8 cellular contexts compared by ENCODE assay signal in the genomic region with DNA sequence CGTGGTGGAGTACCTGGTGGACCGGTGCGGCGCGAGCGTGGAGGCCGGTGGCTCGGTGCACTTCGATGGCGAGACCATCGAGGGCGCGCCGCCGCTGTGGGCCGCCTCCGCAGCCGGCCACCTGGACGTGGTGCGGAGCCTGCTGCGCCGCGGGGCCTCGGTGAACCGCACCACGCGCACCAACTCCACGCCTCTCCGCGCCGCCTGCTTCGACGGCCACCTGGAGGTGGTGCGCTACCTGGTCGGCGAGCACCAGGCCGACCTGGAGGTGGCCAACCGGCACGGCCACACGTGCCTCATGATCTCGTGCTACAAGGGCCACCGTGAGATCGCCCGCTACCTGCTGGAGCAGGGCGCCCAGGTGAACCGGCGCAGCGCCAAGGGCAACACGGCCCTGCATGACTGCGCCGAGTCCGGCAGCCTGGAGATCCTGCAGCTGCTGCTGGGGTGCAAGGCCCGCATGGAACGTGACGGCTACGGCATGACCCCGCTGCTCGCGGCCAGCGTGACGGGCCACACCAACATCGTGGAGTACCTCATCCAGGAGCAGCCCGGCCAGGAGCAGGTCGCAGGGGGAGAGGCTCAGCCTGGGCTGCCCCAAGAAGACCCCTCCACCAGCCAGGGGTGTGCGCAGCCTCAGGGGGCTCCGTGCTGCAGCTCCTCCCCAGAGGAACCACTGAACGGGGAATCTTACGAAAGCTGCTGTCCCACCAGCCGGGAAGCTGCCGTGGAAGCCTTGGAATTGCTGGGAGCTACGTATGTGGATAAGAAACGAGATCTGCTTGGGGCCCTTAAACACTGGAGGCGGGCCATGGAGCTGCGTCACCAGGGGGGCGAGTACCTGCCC. TPM values are rescaled to one million over a fixed set of nuclear protein-coding genes. Genes with fewer than 3 reads are reported as not detected.
DNase-seq lines count a peak whose midpoint lies in the region; ATAC-seq, FAIRE-seq and TF ChIP-seq lines count a peak whose summit lies in the region.
"Not testable (repeated sequence)": the region's sequence is repeated elsewhere in the genome, so short reads cannot be mapped to it uniquely, and the experiment has no call there.

No MANE protein-coding gene starts in this region.

- not testable (repeated sequence) for DNase-seq in A673 (ENCODE audit: low spot score); GM23338 (ENCODE audit: low spot score); OCI-LY7 (ENCODE audit: low spot score); bronchial epithelial cell (ENCODE audit: low read depth); skeletal muscle cell (ENCODE audit: low read depth)
- DNase-seq in activated CD8-positive, alpha-beta memory T cell treated with anti-CD3 and anti-CD28 coated beads, Interleukin-2, amount 50 U/mL, for 48 hours = peak; percentile 65

- not testable (repeated sequence) for H3F3A ChIP-seq in GM23338 (replicated peaks; ENCODE audit: low read depth)

- not testable (repeated sequence) for TF ChIP-seq POLR2A in gastroesophageal sphincter (IDR thresholded peaks at IDR 0.05)

- H3K9me2 ChIP-seq in GM23338 (ENCODE audit: insufficient read depth); OCI-LY7 (ENCODE audit: insufficient read depth, low read length): not testable (repeated sequence)

- not testable (repeated sequence) for FAIRE-seq in bronchial epithelial cell (lab: Jason Lieb, UNC)

- peak overlapping the region; percentile 81; the same call in 1 of the 2 replicates for H3K27ac Mint-ChIP-seq in GM23338

- TF ChIP-seq EP300 in gastroesophageal sphincter (IDR thresholded peaks at IDR 0.05) = not testable (repeated sequence)

- not testable (repeated sequence) for H4K20me1 ChIP-seq in GM23338 (replicated peaks; ENCODE audit: insufficient read depth); OCI-LY7 (ENCODE audit: insufficient read depth, low read length)

- not testable (repeated sequence) for H3K9me3 ChIP-seq in A673 (ENCODE audit: low read depth, low read length, poor library complexity, severe bottlenecking); OCI-LY7 (ENCODE audit: low read length); gastroesophageal sphincter; mesodermal cell (ENCODE audit: control insufficient read depth, low read length)

- not testable (repeated sequence) for H3K4me1 Mint-ChIP-seq in GM23338

- H3K36me3 ChIP-seq in A673 (ENCODE audit: insufficient read depth, low read length, poor library complexity, severe bottlenecking) (peaks cover 32% of the 10 kb centered on the region), OCI-LY7 (ENCODE audit: insufficient read depth, low read length) (peaks cover 42% of the 10 kb centered on the region), bronchial epithelial cell (ENCODE audit: control insufficient read depth, insufficient read depth, low read length) (peaks cover 14% of the 10 kb centered on the region), gastroesophageal sphincter (peaks cover 0 to 48% of the 10 kb centered on the region in 2 donors), mesodermal cell (ENCODE audit: control insufficient read depth, insufficient read depth, low read length) (peaks cover 32% of the 10 kb centered on the region)
- not testable (repeated sequence) for H3K36me3 ChIP-seq in GM23338 (ENCODE audit: insufficient read depth)

- CTCF ChIA-PET in A673 (lab: Charles Lee) (interaction anchor here (1.4 to 1.9 kb wide), 2 partner anchors 14 to 59 kb away, joined by 9 to 33 read pairs; no protein-coding TSS in a partner anchor), OCI-LY7 (lab: Charles Lee; ENCODE audit: unreplicated experiment) (interaction anchor here (0.6 to 1.6 kb wide), 5 partner anchors 18 to 75 kb away, joined by 3 to 7 read pairs (median 3); partner anchors contain the start of gene PLIN3)

- H3K27me3 Mint-ChIP-seq in GM23338 (ENCODE audit: insufficient read depth, low read depth, poor library complexity) = peaks cover 13% of the 10 kb centered on the region

- not testable (repeated sequence) for TF ChIP-seq CTCF in A673 (conservative IDR thresholded peaks at IDR 0.05; ENCODE audit: low read depth, low read length); GM23338 (conservative IDR thresholded peaks at IDR 0.05; ENCODE audit: low read depth in 2 of 2); OCI-LY7 (conservative IDR thresholded peaks at IDR 0.05; ENCODE audit: low read length); bronchial epithelial cell (IDR thresholded peaks at IDR 0.05; ENCODE audit: insufficient read depth, low read length, severe bottlenecking); gastroesophageal sphincter (IDR thresholded peaks at IDR 0.05)

- H3K79me2 ChIP-seq in GM23338 (replicated peaks; ENCODE audit: insufficient read depth) (peaks cover 35% of the 10 kb centered on the region), OCI-LY7 (ENCODE audit: insufficient read depth, low read depth, low read length) (peaks cover 52% of the 10 kb centered on the region)

- peak overlapping the region; percentile 80 for H3K4me3 ChIP-seq in A673 (ENCODE audit: low read depth, low read length, poor library complexity, severe bottlenecking)
- peak overlapping the region; percentile 67 for H3K4me3 ChIP-seq in GM23338
- peak overlapping the region; percentile 84 for H3K4me3 ChIP-seq in OCI-LY7 (ENCODE audit: low read depth, low read length, poor library complexity, severe bottlenecking)
- peak overlapping the region; percentile 77 for H3K4me3 ChIP-seq in bronchial epithelial cell (ENCODE audit: low read depth, low read length)
- H3K4me3 ChIP-seq in gastroesophageal sphincter = peak overlapping the region; percentile 91 to 94
- H3K4me3 ChIP-seq in mesodermal cell (ENCODE audit: extremely low read depth, insufficient read depth, low read length, poor library complexity, severe bottlenecking) = peak overlapping the region; percentile 68
- peak overlapping the region; percentile 69 for H3K4me3 ChIP-seq in skeletal muscle cell (ENCODE audit: low read depth, low read length)

- intact Hi-C loops in A673 (cut with micrococcal nuclease; ENCODE audit: unreplicated experiment) (loop anchor here (10.0 kb wide), 1 partner anchor 217 kb away; no protein-coding TSS in a partner anchor), OCI-LY7 (cut with micrococcal nuclease; ENCODE audit: unreplicated experiment) (loop anchor here (10.0 kb wide), 1 partner anchor 387 kb away; the partner anchor contains the start of genes CHAF1A and SH3GL1)

- BruUV-seq in A673 (replicated peaks; lab: Mats Ljungman, UMichigan); OCI-LY7 (replicated peaks; lab: Mats Ljungman, UMichigan): not testable (repeated sequence)

- H3K4me2 ChIP-seq in GM23338 = peak overlapping the region; percentile 88
- peak overlapping the region; percentile 79 for H3K4me2 ChIP-seq in OCI-LY7 (ENCODE audit: low read length)

- not testable (repeated sequence) for H3K9me3 Mint-ChIP-seq in GM23338

- peak; percentile 1; the same call in 1 of the 3 replicates for ATAC-seq in GM23338
- not testable (repeated sequence) for ATAC-seq in gastroesophageal sphincter

- peak overlapping the region; percentile 85 for H3K4me3 Mint-ChIP-seq in GM23338

- not testable (repeated sequence) for H2AFZ ChIP-seq in GM23338
- H2AFZ ChIP-seq in OCI-LY7 (ENCODE audit: low read length) = peak overlapping the region; percentile 54

- POLR2A ChIA-PET in A673 (lab: Charles Lee; ENCODE audit: low non-redundant PET) = interaction anchor here (0.5 kb wide), 1 partner anchor 96 kb away, joined by 4 read pairs; no protein-coding TSS in a partner anchor
- POLR2A ChIA-PET in OCI-LY7 (lab: Charles Lee) = interaction anchor here (1.3 to 1.4 kb wide), 2 partner anchors 59 to 68 kb away, joined by 3 to 4 read pairs; no protein-coding TSS in a partner anchor

- H3K36me3 Mint-ChIP-seq in GM23338 (ENCODE audit: low read depth) = peaks cover 49% of the 10 kb centered on the region

- H3K27ac ChIP-seq in A673 (ENCODE audit: low read depth, low read length, poor library complexity, severe bottlenecking) (peak overlapping the region; percentile 93), OCI-LY7 (ENCODE audit: low read depth, low read length, poor library complexity, severe bottlenecking) (peak overlapping the region; percentile 50), gastroesophageal sphincter (peak overlapping the region; percentile 85 to 92 (median 90)), mesodermal cell (ENCODE audit: low read depth, low read length, severe bottlenecking) (peak overlapping the region; percentile 90)
- H3K27ac ChIP-seq in GM23338 (ENCODE audit: low read depth) = not testable (repeated sequence)

- not testable (repeated sequence) for H3K27me3 ChIP-seq in A673 (replicated peaks; ENCODE audit: insufficient read depth, low read depth, low read length, poor library complexity); GM23338 (ENCODE audit: insufficient read depth); bronchial epithelial cell (ENCODE audit: control insufficient read depth, insufficient read depth, low read length); gastroesophageal sphincter

- no CpG with 5 or more reads among the region's 75 CpGs for WGBS in gastroesophageal sphincter (ENCODE audit: low coverage in 1 of 2), 2 donors
- 10 to 18% methylated on average over 59 to 65 of the region's 75 CpGs for WGBS in mesodermal cell (ENCODE audit: insufficient coverage in 2 of 2), 2 experiments

- peaks cover 21% of the 10 kb centered on the region for H3K4me1 ChIP-seq in A673 (ENCODE audit: insufficient read depth, low read length, poor library complexity, severe bottlenecking)
- H3K4me1 ChIP-seq in GM23338 (ENCODE audit: insufficient read depth); mesodermal cell (ENCODE audit: control insufficient read depth, insufficient read depth, low read length, poor library complexity, severe bottlenecking): not testable (repeated sequence)
- peaks cover 39% of the 10 kb centered on the region for H3K4me1 ChIP-seq in OCI-LY7 (ENCODE audit: insufficient read depth, low read length, poor library complexity, severe bottlenecking)
- peaks cover 0 to 55% (median 16%) of the 10 kb centered on the region in 3 donors for H3K4me1 ChIP-seq in gastroesophageal sphincter

RNA-seq across cellular contexts. Expression of gene FEM1A, which starts 0.7 kb away (rescaled TPM):
- total RNA-seq in A673 (2021) (17.4 and 18.9 TPM in 2 replicates), OCI-LY7 (2022) (14.3 and 15.8 TPM in 2 replicates), bronchial epithelial cell (20.0 and 23.3 TPM in 2 replicates), gastroesophageal sphincter (10 to 100 TPM; 14.1 to 23.9 (median 15.3) TPM)
- 15.2 and 16.5 TPM in 2 replicates for total RNA-seq in GM23338 (2014; rRNA removed; shearing (Covaris generic))
- 0.87 and 0.97 TPM in 2 replicates for polyA plus RNA-seq in GM23338 (2016; fragmentation: Nextera tagmentation; extraction: Ambion mirVana)
- total RNA-seq in OCI-LY7 (2014; rRNA removed; shearing (Covaris generic)) = 11.5 and 17.5 TPM in 2 replicates
- polyA plus RNA-seq in mesodermal cell (2013, experiment 1 of 2) = 6.3 TPM
- 5.4 TPM for polyA plus RNA-seq in mesodermal cell (2013, experiment 2 of 2)

RNA-seq across cellular contexts. Expression of gene TICAM1, which starts 39.3 kb away (rescaled TPM):
- total RNA-seq in A673 (2021) = 5.6 and 7.0 TPM in 2 replicates
- total RNA-seq in GM23338 (2014; rRNA removed; shearing (Covaris generic)) = 0.31 and 0.38 TPM in 2 replicates
- 0.32 and 0.38 TPM in 2 replicates for polyA plus RNA-seq in GM23338 (2016; fragmentation: Nextera tagmentation; extraction: Ambion mirVana)
- 4.9 and 6.8 TPM in 2 replicates for total RNA-seq in OCI-LY7 (2014; rRNA removed; shearing (Covaris generic))
- 26.7 and 28.9 TPM in 2 replicates for total RNA-seq in OCI-LY7 (2022)
- 2.3 and 2.4 TPM in 2 replicates for total RNA-seq in bronchial epithelial cell
- 1 to 10 TPM; 3.6 to 7.9 (median 5.1) TPM for total RNA-seq in gastroesophageal sphincter
- 5.9 TPM for polyA plus RNA-seq in mesodermal cell (2013, experiment 1 of 2)
- 5.3 TPM for polyA plus RNA-seq in mesodermal cell (2013, experiment 2 of 2)
